ENCODE assay signal across 13 cellular contexts in genomic region chr5:126139773-126140172, GRCh38.
DNase-seq lines count a peak whose midpoint lies in the region; ATAC-seq and TF ChIP-seq lines count a peak whose summit lies in the region.
"Had no signal": no experiment of that assay in that cellular context is flagged by ENCODE, and none has a peak within 500 bp of the region (broad histone marks: within the 10 kb centered on the region; RNA-seq: fewer than 3 reads in every experiment).

No MANE protein-coding gene starts in this region.

- H3K4me3 ChIP-seq in SJSA1, result no peak overlapping the region
- no peak overlapping the region for H3K4me3 ChIP-seq in foreskin fibroblast (ENCODE audit: low read depth in 1 of 2, low read length in 2 of 2)
- H3K4me3 ChIP-seq: left lung, thoracic aorta had no signal

- peak overlapping the region; percentile 79 for H3K27ac ChIP-seq in SJSA1
- H3K27ac ChIP-seq: epithelial cell of prostate, left lung, thoracic aorta had no signal

- no peak for ATAC-seq in activated T-cell treated with anti-CD3 and anti-CD28 coated beads, Interleukin-2, amount 50 U/mL, for 72 hours (replicated peaks in 1 of 2)
- ATAC-seq: left lung had no signal

- no peak for TF ChIP-seq CTCF in foreskin fibroblast (IDR thresholded peaks at IDR 0.05; ENCODE audit: low read depth, low read length)

- DNase-seq in HCEC 1CT, result peak; percentile 68
- DNase-seq in SJSA1 (ENCODE audit: low read depth in 1 of 2, low spot score in 2 of 2), result peak; percentile 69 to 94
- DNase-seq in foreskin fibroblast, result peak; percentile 53 to 72
- DNase-seq in stromal cell of bone marrow (ENCODE audit: low read depth), result peak; percentile 39
- no peak for DNase-seq in DMS 273 treated with DMSO at 0.1 percent for 48 hours (lab: John Stamatoyannopoulos, UW)
- DNase-seq in activated T-cell treated with anti-CD3 and anti-CD28 coated beads, Interleukin-2, amount 50 U/mL, for 72 hours, result no peak
- DNase-seq in activated CD4-positive, alpha-beta T cell treated with anti-CD3 and anti-CD28 coated beads, Interleukin-2, amount 10 ng/mL, durations not matched to agents 24 days and 14 days, result no peak
- DNase-seq: activated CD8-positive, alpha-beta memory T cell treated with anti-CD3 and anti-CD28 coated beads for 24 hours; DMS79 treated with DMSO at 0.1 percent for 48 hours; left lung; NCI-H774 had no signal

- H3K4me1 ChIP-seq in SJSA1 (replicated peaks), result peaks cover 35% of the 10 kb centered on the region
- H3K4me1 ChIP-seq: left lung had no signal

- H3K27ac Mint-ChIP-seq in activated T-cell treated with anti-CD3 and anti-CD28 coated beads, Interleukin-2, amount 50 U/mL, for 72 hours, result no peak overlapping the region
- H3K27ac Mint-ChIP-seq in activated CD4-positive, alpha-beta T cell treated with anti-CD3 and anti-CD28 coated beads, Interleukin-2, amount 10 ng/mL, durations not matched to agents 24 days and 14 days, result no peak overlapping the region

- no peak overlapping the region for H3K4me3 Mint-ChIP-seq in activated T-cell treated with anti-CD3 and anti-CD28 coated beads, Interleukin-2, amount 50 U/mL, for 72 hours
- H3K4me3 Mint-ChIP-seq in activated CD4-positive, alpha-beta T cell treated with anti-CD3 and anti-CD28 coated beads, Interleukin-2, amount 10 ng/mL, durations not matched to agents 24 days and 14 days, result no peak overlapping the region

- no peaks in the 10 kb centered on the region for H3K36me3 ChIP-seq in SJSA1
- H3K36me3 ChIP-seq: left lung, thoracic aorta had no signal

- H3K9me3 ChIP-seq in SJSA1 (replicated peaks), result no peaks in the 10 kb centered on the region
- H3K9me3 ChIP-seq: thoracic aorta had no signal

- H3K9me3 Mint-ChIP-seq in activated T-cell treated with anti-CD3 and anti-CD28 coated beads, Interleukin-2, amount 50 U/mL, for 72 hours, result peaks cover 0 to 1% of the 10 kb centered on the region in 2 donors
- peaks cover 4% of the 10 kb centered on the region for H3K9me3 Mint-ChIP-seq in activated CD4-positive, alpha-beta T cell treated with anti-CD3 and anti-CD28 coated beads, Interleukin-2, amount 10 ng/mL, durations not matched to agents 24 days and 14 days

- intact Hi-C loops in activated CD4-positive, alpha-beta T cell treated with anti-CD3 and anti-CD28 coated beads, Interleukin-2, amount 10 ng/mL, durations not matched to agents 24 days and 14 days (cut with micrococcal nuclease), result no loop called here

- H3K27me3 ChIP-seq in SJSA1 (replicated peaks), result no peaks in the 10 kb centered on the region
- H3K27me3 ChIP-seq: left lung had no signal

- no peaks in the 10 kb centered on the region for H3K36me3 Mint-ChIP-seq in activated T-cell treated with anti-CD3 and anti-CD28 coated beads, Interleukin-2, amount 50 U/mL, for 72 hours (ENCODE audit: insufficient read depth in 2 of 2)
- H3K36me3 Mint-ChIP-seq in activated CD4-positive, alpha-beta T cell treated with anti-CD3 and anti-CD28 coated beads, Interleukin-2, amount 10 ng/mL, durations not matched to agents 24 days and 14 days (ENCODE audit: low read depth), result no peaks in the 10 kb centered on the region

- H3K27me3 Mint-ChIP-seq in activated T-cell treated with anti-CD3 and anti-CD28 coated beads, Interleukin-2, amount 50 U/mL, for 72 hours (ENCODE audit: low read depth), result no peaks in the 10 kb centered on the region
- H3K27me3 Mint-ChIP-seq in activated CD4-positive, alpha-beta T cell treated with anti-CD3 and anti-CD28 coated beads, Interleukin-2, amount 10 ng/mL, durations not matched to agents 24 days and 14 days, result no peaks in the 10 kb centered on the region

- no peaks in the 10 kb centered on the region for H3K4me1 Mint-ChIP-seq in activated T-cell treated with anti-CD3 and anti-CD28 coated beads, Interleukin-2, amount 50 U/mL, for 72 hours (ENCODE audit: low read depth)
- H3K4me1 Mint-ChIP-seq in activated CD4-positive, alpha-beta T cell treated with anti-CD3 and anti-CD28 coated beads, Interleukin-2, amount 10 ng/mL, durations not matched to agents 24 days and 14 days, result no peaks in the 10 kb centered on the region

Comparison
In these comparisons a context has a peak if more than half of its experiments do, and no peak if none do; other contexts are left out.
1. DNase-seq: peak in HCEC 1CT (single experiment), SJSA1 (2 of 2), foreskin fibroblast (2 of 2) and stromal cell of bone marrow (single experiment); none in DMS 273 treated with DMSO at 0.1 percent for 48 hours (single experiment), activated T-cell treated with anti-CD3 and anti-CD28 coated beads, Interleukin-2, amount 50 U/mL, for 72 hours (0 of 2) and activated CD4-positive, alpha-beta T cell treated with anti-CD3 and anti-CD28 coated beads, Interleukin-2, amount 10 ng/mL, durations not matched to agents 24 days and 14 days (single experiment).